7 cellular contexts compared by ENCODE assay signal in genomic region chr11:55942785-55943392, GRCh38.
DNase-seq lines count a peak whose midpoint lies in the region; ATAC-seq and TF ChIP-seq lines count a peak whose summit lies in the region.

No MANE protein-coding gene starts in this region.

- DNase-seq in GM06990 (ENCODE audit: extremely low read depth, insufficient read length): no peak
- DNase-seq in RWPE1 (ENCODE audit: low spot score): peak; percentile 3
- DNase-seq in iPS DF 4.7 (ENCODE audit: extremely low read depth, low spot score): peak; percentile 28
- no peak for DNase-seq in effector CD8-positive, alpha-beta T cell (lab: John Stamatoyannopoulos, UW)
- no peak for DNase-seq in GDM1 (lab: John Stamatoyannopoulos, UW)

- POLR2A ChIA-PET in RWPE1 (lab: Yijun Ruan, JAX; ENCODE audit: low non-redundant PET): no interaction called here

- ATAC-seq in HG03432 (IDR thresholded peaks at IDR 0.05; ENCODE audit: unreplicated experiment): peak; percentile 67
- ATAC-seq in GM21529 (IDR thresholded peaks at IDR 0.05; ENCODE audit: unreplicated experiment): no peak

- CTCF ChIA-PET in RWPE1 (lab: Yijun Ruan, JAX): no interaction called here

- no peak overlapping the region for H3K27ac ChIP-seq in RWPE1

- H3K27me3 ChIP-seq in GM06990 (replicated peaks; ENCODE audit: control insufficient read depth, insufficient read depth, low read length): no peaks in the 10 kb centered on the region

- H3K4me3 ChIP-seq in GM06990 (replicated peaks; ENCODE audit: low read depth, low read length): no peak overlapping the region

- TF ChIP-seq CTCF in GM06990 (IDR thresholded peaks at IDR 0.05; ENCODE audit: insufficient read depth, low read length, poor library complexity, severe bottlenecking) (peak; percentile 51), RWPE1 (conservative IDR thresholded peaks at IDR 0.05; ENCODE audit: low read depth) (peak; percentile 57)

- H3K36me3 ChIP-seq in GM06990 (ENCODE audit: control insufficient read depth, insufficient read depth, low read length): no peaks in the 10 kb centered on the region

Comparison
In these comparisons a context has a peak if more than half of its experiments do, and no peak if none do; other contexts are left out.
1. DNase-seq: peak in RWPE1 (single experiment) and iPS DF 4.7 (single experiment); none in GM06990 (single experiment), effector CD8-positive, alpha-beta T cell (single experiment) and GDM1 (single experiment).